ENCODE assay signal across 16 cellular contexts in the genomic region with DNA sequence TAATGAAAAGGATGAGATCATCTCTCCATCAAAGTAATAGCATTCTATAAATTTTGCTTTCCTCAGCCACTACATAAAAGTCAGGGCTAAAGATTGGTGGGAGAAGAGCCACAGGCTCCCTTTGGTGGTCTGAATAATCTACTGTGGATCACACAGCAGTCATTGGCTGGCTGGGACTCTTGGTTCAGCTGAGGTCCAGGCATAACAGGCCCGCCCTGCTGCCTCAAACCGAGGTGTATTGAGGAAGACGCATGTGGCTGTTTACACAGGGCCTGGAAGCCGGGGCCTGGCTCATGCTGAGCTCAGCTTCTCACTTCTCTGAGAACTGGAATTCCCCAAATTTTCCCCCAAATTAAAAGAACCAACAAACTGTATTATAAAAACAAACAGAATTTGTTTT.
DNase-seq lines count a peak whose midpoint lies in the region; ATAC-seq, FAIRE-seq and TF ChIP-seq lines count a peak whose summit lies in the region.
"Had no signal": no experiment of that assay in that cellular context is flagged by ENCODE, and none has a peak within 500 bp of the region (broad histone marks: within the 10 kb centered on the region; RNA-seq: fewer than 3 reads in every experiment).

No MANE protein-coding gene starts in this region.

- peak overlapping the region; percentile 54 for H2AFZ ChIP-seq in KMS-11 (ENCODE audit: low read depth)
- no peak overlapping the region for H2AFZ ChIP-seq in GM12878 (ENCODE audit: control insufficient read depth, low read depth, low read length)

- TF ChIP-seq EP300 in GM12878 (IDR thresholded peaks at IDR 0.05; ENCODE audit: borderline replicate concordance in 1 of 2, control insufficient read depth in 1 of 2, low read depth in 2 of 2, low read length in 2 of 2) (no peak), suprapubic skin (IDR thresholded peaks at IDR 0.05) (no peak)

- H3K36me3 ChIP-seq in KMS-11 (ENCODE audit: insufficient read depth) (no peaks in the 10 kb centered on the region), GM12878 (ENCODE audit: control insufficient read depth in 2 of 2, insufficient read depth in 2 of 2, low read length in 1 of 2) (no peaks in the 10 kb centered on the region), suprapubic skin (no peaks in the 10 kb centered on the region)
- H3K36me3 ChIP-seq: BLaER1 treated with 17β-estradiol and CSF1 and Interleukin-3, amounts not matched to agents 10 nM and 100 nM; heart left ventricle; thoracic aorta had no signal

- H3K27ac ChIP-seq in KMS-11 (peak overlapping the region; percentile 64), GM12878 (ENCODE audit: control insufficient read depth, insufficient read depth) (no peak overlapping the region), suprapubic skin (peak overlapping the region; percentile 4)
- H3K27ac ChIP-seq: psoas muscle had no signal

- H3K4me1 ChIP-seq in KMS-11 (ENCODE audit: low read depth, poor library complexity, severe bottlenecking): peaks cover 60% of the 10 kb centered on the region
- H3K4me1 ChIP-seq in GM12878 (ENCODE audit: control insufficient read depth, insufficient read depth, low read length): no peaks in the 10 kb centered on the region
- no peaks in the 10 kb centered on the region for H3K4me1 ChIP-seq in suprapubic skin
- H3K4me1 ChIP-seq: psoas muscle had no signal

- peak; percentile 76 for ATAC-seq in GM12878
- no peak for ATAC-seq in left ventricle myocardium superior
- ATAC-seq in GM21528 (IDR thresholded peaks at IDR 0.05; ENCODE audit: low FRiP score, unreplicated experiment): no peak
- no peak for ATAC-seq in GM21529 (IDR thresholded peaks at IDR 0.05; ENCODE audit: unreplicated experiment)
- ATAC-seq: left lobe of liver; naive thymus-derived CD8-positive, alpha-beta T cell; psoas muscle had no signal

- in situ Hi-C loops in GM12878 (cut with MboI): loop anchor here (10.0 kb wide), 1 partner anchor 467 kb away; no protein-coding TSS in a partner anchor

- no peak for DNase-seq in GM12878 (ENCODE audit: low read depth, low spot score)
- peak; percentile 32 for DNase-seq in left ventricle myocardium superior
- no peak for DNase-seq in suprapubic skin (ENCODE audit: low spot score in 2 of 2)
- DNase-seq in D341Med (ENCODE audit: low spot score): no peak
- DNase-seq: activated CD4-positive, alpha-beta T cell treated with anti-CD3 and anti-CD28 coated beads, Interleukin-2, amount 50 U/mL, for 4 hours; DMS79; naive thymus-derived CD8-positive, alpha-beta T cell; NCI-H774; psoas muscle had no signal

- peaks cover 2% of the 10 kb centered on the region; the same call in 2 of the 3 replicates for H3K9me3 ChIP-seq in GM12878 (replicated peaks; ENCODE audit: control insufficient read depth, insufficient read depth, low read length)
- H3K9me3 ChIP-seq in suprapubic skin: no peaks in the 10 kb centered on the region
- H3K9me3 ChIP-seq: heart left ventricle, psoas muscle, thoracic aorta had no signal

- CTCF ChIA-PET in GM12878 (lab: Yijun Ruan, JAX): interaction anchor here (0.6 to 4.8 kb wide), 6 partner anchors 11 to 465 kb away, joined by 3 to 27 read pairs (median 3); no protein-coding TSS in a partner anchor

- POLR2A ChIA-PET in GM12878 (lab: Charles Lee): interaction anchor here (0.5 to 1.2 kb wide), 4 partner anchors 8 to 155 kb away, joined by 3 to 4 read pairs (median 3); no protein-coding TSS in a partner anchor

- H3K4me3 ChIP-seq in KMS-11 (IDR thresholded peaks at IDR 0.05; ENCODE audit: insufficient read depth, low read depth, low read length) (peak overlapping the region; percentile 51), GM12878 (no peak overlapping the region), suprapubic skin (no peak overlapping the region)
- H3K4me3 ChIP-seq: BLaER1 treated with 17β-estradiol and CSF1 and Interleukin-3, amounts not matched to agents 10 nM and 100 nM; heart left ventricle; psoas muscle; thoracic aorta had no signal

- no peak for FAIRE-seq in GM12878 (lab: Jason Lieb, UNC)

- intact Hi-C loops in GM12878 (cut with micrococcal nuclease; ENCODE audit: unreplicated experiment) (no loop called here), left ventricle myocardium superior (cut with micrococcal nuclease) (no loop called here)

- peak overlapping the region; percentile 25; the same call in 1 of the 2 replicates for H3K9ac ChIP-seq in KMS-11
- H3K9ac ChIP-seq in GM12878 (ENCODE audit: control insufficient read depth, insufficient read depth, low read length): no peak overlapping the region

- no peak for TF ChIP-seq CTCF in KMS-11 (conservative IDR thresholded peaks at IDR 0.05; ENCODE audit: low read depth, low read length)
- TF ChIP-seq CTCF in GM12878 (IDR thresholded peaks at IDR 0.05 in 2 of 3, conservative IDR thresholded peaks at IDR 0.05 in 1 of 3; ENCODE audit: control insufficient read depth in 2 of 3, extremely low read depth in 1 of 3, insufficient read depth in 1 of 3, low read depth in 3 of 3, low read length in 3 of 3): no peak
- no peak for TF ChIP-seq CTCF in suprapubic skin (IDR thresholded peaks at IDR 0.05)

- RAD21 ChIA-PET in GM12878 (lab: Charles Lee; ENCODE audit: unreplicated experiment): interaction anchor here (0.8 to 1.5 kb wide), 4 partner anchors 10 to 707 kb away, joined by 3 to 8 read pairs (median 3); no protein-coding TSS in a partner anchor

- 47% methylated on average over 4 of the region's 4 CpGs for WGBS in GM12878 (ENCODE audit: insufficient coverage, insufficient replicate concordance, low lambda C conversion rate, missing lambda C conversion rate)
- WGBS in suprapubic skin: 59% methylated on average over 4 of the region's 4 CpGs

- no peak for TF ChIP-seq RAD21 in GM12878 (IDR thresholded peaks at IDR 0.05; ENCODE audit: insufficient read depth, low read depth, low read length)

- H4K20me1 ChIP-seq in KMS-11 (ENCODE audit: insufficient read depth) (no peaks in the 10 kb centered on the region), GM12878 (ENCODE audit: control insufficient read depth, insufficient read depth) (no peaks in the 10 kb centered on the region)
- H4K20me1 ChIP-seq: BLaER1 treated with 17β-estradiol and CSF1 and Interleukin-3, amounts not matched to agents 10 nM and 100 nM had no signal

- no TSS peak for BruUV-seq in GM12878 (replicated peaks; lab: Mats Ljungman, UMichigan)

- H3K27me3 ChIP-seq in KMS-11 (ENCODE audit: insufficient read depth, low read depth) (no peaks in the 10 kb centered on the region), GM12878 (replicated peaks in 1 of 2; ENCODE audit: control insufficient read depth in 2 of 2, insufficient read depth in 2 of 2, low read length in 1 of 2) (no peaks in the 10 kb centered on the region), suprapubic skin (no peaks in the 10 kb centered on the region)
- H3K27me3 ChIP-seq: BLaER1 treated with 17β-estradiol and CSF1 and Interleukin-3, amounts not matched to agents 10 nM and 100 nM; heart left ventricle had no signal

- SMC1A ChIA-PET in GM12878 (lab: Charles Lee; ENCODE audit: uncharacterized antibody, unreplicated experiment): interaction anchor here (0.8 to 1.6 kb wide), 3 partner anchors 22 to 510 kb away, joined by 3 to 5 read pairs (median 3); no protein-coding TSS in a partner anchor

- no peaks in the 10 kb centered on the region for H3K79me2 ChIP-seq in KMS-11 (ENCODE audit: insufficient read depth, low read depth)
- H3K79me2 ChIP-seq in GM12878 (ENCODE audit: control insufficient read depth, insufficient read depth, low read length): no peaks in the 10 kb centered on the region

- H3K4me2 ChIP-seq in KMS-11: peak overlapping the region; percentile 56
- no peak overlapping the region for H3K4me2 ChIP-seq in GM12878 (ENCODE audit: control insufficient read depth, insufficient read depth)

- no peak for TF ChIP-seq POLR2A in GM12878 (IDR thresholded peaks at IDR 0.05; ENCODE audit: low read depth, low read length)
- no peak for TF ChIP-seq POLR2A in suprapubic skin (IDR thresholded peaks at IDR 0.05)

TF ChIP-seq in GM12878, 131 proteins besides CTCF, POLR2A, EP300 and RAD21 (continues in another document):
- no peak for TF ChIP-seq ATF7 (IDR thresholded peaks at IDR 0.05; ENCODE audit: low read depth)
- TF ChIP-seq, protein P1, sequence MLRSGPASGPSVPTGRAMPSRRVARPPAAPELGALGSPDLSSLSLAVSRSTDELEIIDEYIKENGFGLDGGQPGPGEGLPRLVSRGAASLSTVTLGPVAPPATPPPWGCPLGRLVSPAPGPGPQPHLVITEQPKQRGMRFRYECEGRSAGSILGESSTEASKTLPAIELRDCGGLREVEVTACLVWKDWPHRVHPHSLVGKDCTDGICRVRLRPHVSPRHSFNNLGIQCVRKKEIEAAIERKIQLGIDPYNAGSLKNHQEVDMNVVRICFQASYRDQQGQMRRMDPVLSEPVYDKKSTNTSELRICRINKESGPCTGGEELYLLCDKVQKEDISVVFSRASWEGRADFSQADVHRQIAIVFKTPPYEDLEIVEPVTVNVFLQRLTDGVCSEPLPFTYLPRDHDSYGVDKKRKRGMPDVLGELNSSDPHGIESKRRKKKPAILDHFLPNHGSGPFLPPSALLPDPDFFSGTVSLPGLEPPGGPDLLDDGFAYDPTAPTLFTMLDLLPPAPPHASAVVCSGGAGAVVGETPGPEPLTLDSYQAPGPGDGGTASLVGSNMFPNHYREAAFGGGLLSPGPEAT (IDR thresholded peaks at IDR 0.05; ENCODE audit: low read depth): peak; percentile 49; the same call in 1 of the 2 replicates
- no peak for TF ChIP-seq JUNB (IDR thresholded peaks at IDR 0.05)
- no peak for TF ChIP-seq JUND (IDR thresholded peaks at IDR 0.05; ENCODE audit: low read depth, low read length)
- TF ChIP-seq SREBF2 (IDR thresholded peaks at IDR 0.05; ENCODE audit: low read length): no peak
- no peak for TF ChIP-seq ZBED1 (IDR thresholded peaks at IDR 0.05; ENCODE audit: borderline replicate concordance)
- no peak for TF ChIP-seq SIX5 (IDR thresholded peaks at IDR 0.05; ENCODE audit: low read depth, low read length, severe bottlenecking)
- TF ChIP-seq ZNF207 (IDR thresholded peaks at IDR 0.05; ENCODE audit: borderline replicate concordance): no peak
- no peak for TF ChIP-seq SUPT20H (IDR thresholded peaks at IDR 0.05; ENCODE audit: borderline replicate concordance, control insufficient read depth, low read depth, low read length)
